ENCODE assay signal across 10 cellular contexts in genomic region chr12:57524814-57525614, GRCh38. TPM values are rescaled to one million over a fixed set of nuclear protein-coding genes. Genes with fewer than 3 reads are reported as not detected.
A peak's percentile ranks its signal among the peaks of the same experiment; 100 is the strongest.
DNase-seq lines count a peak whose midpoint lies in the region; ATAC-seq and TF ChIP-seq lines count a peak whose summit lies in the region.
"Had no signal": no experiment of that assay in that cellular context is flagged by ENCODE, and none has a peak within 500 bp of the region (broad histone marks: within the 10 kb centered on the region; RNA-seq: fewer than 3 reads in every experiment).

No MANE protein-coding gene starts in this region.

- H3K4me3 Mint-ChIP-seq in chondrocyte (ENCODE audit: unreplicated experiment), result peak overlapping the region; percentile 96

- peak overlapping the region; percentile 84 to 93 (median 89); a peak in 20 of 22 replicates for H3K9ac ChIP-seq in BLaER1 treated with 17β-estradiol and CSF1 and Interleukin-3, amounts not matched to agents 10 nM and 100 nM
- H3K9ac ChIP-seq in Karpas-422 (ENCODE audit: low read length), result peak overlapping the region; percentile 89; the same call in 1 of the 2 replicates

- peaks cover 46% of the 10 kb centered on the region for H3K4me1 Mint-ChIP-seq in chondrocyte (ENCODE audit: low read depth)

- peaks cover 20% of the 10 kb centered on the region for H3K36me3 Mint-ChIP-seq in chondrocyte (ENCODE audit: low read depth)

- DNase-seq in Karpas-422 (no peak), chondrocyte (ENCODE audit: low spot score) (no peak), epidermal melanocyte (ENCODE audit: insufficient read length, low spot score) (no peak), HEK293T (ENCODE audit: extremely low spot score) (no peak), NCI-H1105 treated with DMSO at 0.1 percent for 48 hours (lab: John Stamatoyannopoulos, UW) (no peak)
- DNase-seq: heart right ventricle, SIG-M5 had no signal

- peak overlapping the region; percentile 97 for H3K27ac Mint-ChIP-seq in chondrocyte (ENCODE audit: unreplicated experiment)

- peaks cover 32% of the 10 kb centered on the region for H3K79me2 ChIP-seq in Karpas-422 (ENCODE audit: low read length)

- H3K27me3 Mint-ChIP-seq in chondrocyte (ENCODE audit: low read depth), result no peaks in the 10 kb centered on the region

- no peak for TF ChIP-seq CTCF in chondrocyte (IDR thresholded peaks at IDR 0.05)
- TF ChIP-seq CTCF in neutrophil (IDR thresholded peaks at IDR 0.05), result no peak

- H3K9me2 ChIP-seq in Karpas-422 (replicated peaks; ENCODE audit: insufficient read depth, low read length), result no peaks in the 10 kb centered on the region

- H3K4me2 ChIP-seq in BLaER1 treated with 17β-estradiol and CSF1 and Interleukin-3, amounts not matched to agents 10 nM and 100 nM, result peak overlapping the region; percentile 85 to 100 (median 95)
- no peak overlapping the region for H3K4me2 ChIP-seq in Karpas-422 (ENCODE audit: low read depth, low read length, poor library complexity, severe bottlenecking)

- no peak for ATAC-seq in HG03354 (IDR thresholded peaks at IDR 0.05; ENCODE audit: poor library complexity, severe bottlenecking, unreplicated experiment)
- ATAC-seq: heart right ventricle had no signal

- POLR2A ChIA-PET in HEK293T (lab: Yijun Ruan, JAX), result interaction anchor here (0.6 to 1.9 kb wide), 6 partner anchors 9 to 70 kb away, joined by 3 to 12 read pairs (median 3); partner anchors contain the start of gene INHBE

- H3K4me1 ChIP-seq in BLaER1 treated with 17β-estradiol and CSF1 and Interleukin-3, amounts not matched to agents 10 nM and 100 nM, result peaks cover 43 to 53% (median 49%) of the 10 kb centered on the region in 10 experiments
- H3K4me1 ChIP-seq in Karpas-422 (ENCODE audit: low read length), result peaks cover 39% of the 10 kb centered on the region
- H3K4me1 ChIP-seq in neutrophil (ENCODE audit: control insufficient read depth in 1 of 2, insufficient read depth in 1 of 2, low read depth in 1 of 2, low read length in 1 of 2), result peaks cover 38 to 44% of the 10 kb centered on the region in 2 experiments

- CTCF ChIA-PET in HEK293T (lab: Yijun Ruan, JAX), result interaction anchor here (1.4 kb wide), 1 partner anchor 58 kb away, joined by 4 read pairs; no protein-coding TSS in a partner anchor

- no peak overlapping the region for H2AFZ ChIP-seq in Karpas-422 (ENCODE audit: low read length)

- H3K9me3 Mint-ChIP-seq in chondrocyte (ENCODE audit: low read depth), result no peaks in the 10 kb centered on the region

- peak overlapping the region in 7 of 10 experiments; percentile 70 to 86 (median 84); a peak in 12 of 20 replicates for H3K4me3 ChIP-seq in BLaER1 treated with 17β-estradiol and CSF1 and Interleukin-3, amounts not matched to agents 10 nM and 100 nM
- H3K4me3 ChIP-seq in Karpas-422 (ENCODE audit: low read length) (no peak overlapping the region), neutrophil (ENCODE audit: low read depth in 1 of 2, low read length in 1 of 2) (peak overlapping the region in 1 of 2 experiments; percentile 78)

- H3K27ac ChIP-seq in BLaER1 treated with 17β-estradiol and CSF1 and Interleukin-3, amounts not matched to agents 10 nM and 100 nM, result peak overlapping the region in 10 of 11 experiments; percentile 80 to 99 (median 97); a peak in 19 of 22 replicates
- H3K27ac ChIP-seq in Karpas-422 (ENCODE audit: low read length), result no peak overlapping the region
- H3K27ac ChIP-seq in neutrophil, result peak overlapping the region; percentile 100

- peaks cover 52 to 62% (median 59%) of the 10 kb centered on the region in 11 experiments for H3K36me3 ChIP-seq in BLaER1 treated with 17β-estradiol and CSF1 and Interleukin-3, amounts not matched to agents 10 nM and 100 nM
- H3K36me3 ChIP-seq in Karpas-422 (ENCODE audit: insufficient read depth, low read length) (peaks cover 14% of the 10 kb centered on the region), neutrophil (peaks cover 60% of the 10 kb centered on the region)

- no peaks in the 10 kb centered on the region for H3K9me3 ChIP-seq in BLaER1 treated with 17β-estradiol and CSF1 and Interleukin-3, amounts not matched to agents 10 nM and 100 nM (replicated peaks in 1 of 11)
- no peaks in the 10 kb centered on the region for H3K9me3 ChIP-seq in Karpas-422 (ENCODE audit: low read length)
- H3K9me3 ChIP-seq in neutrophil, result no peaks in the 10 kb centered on the region
- H3K9me3 ChIP-seq: heart right ventricle had no signal

- H4K20me1 ChIP-seq in BLaER1 treated with 17β-estradiol and CSF1 and Interleukin-3, amounts not matched to agents 10 nM and 100 nM, result peaks cover 26 to 66% (median 50%) of the 10 kb centered on the region in 11 experiments; a peak in 18 of 22 replicates
- H4K20me1 ChIP-seq in Karpas-422 (ENCODE audit: insufficient read depth, low read depth, low read length), result peaks cover 12% of the 10 kb centered on the region; the same call in 1 of the 2 replicates

- H3K27me3 ChIP-seq in BLaER1 treated with 17β-estradiol and CSF1 and Interleukin-3, amounts not matched to agents 10 nM and 100 nM, result no peaks in the 10 kb centered on the region
- H3K27me3 ChIP-seq in Karpas-422 (ENCODE audit: low read length) (no peaks in the 10 kb centered on the region), neutrophil (no peaks in the 10 kb centered on the region)
- H3K27me3 ChIP-seq: heart right ventricle had no signal

TF ChIP-seq in HEK293T, 16 proteins besides CTCF, POLR2A, EP300 and RAD21:
- TF ChIP-seq L3MBTL2 (conservative IDR thresholded peaks at IDR 0.05), result no peak
- TF ChIP-seq SP1 (IDR thresholded peaks at IDR 0.05), result no peak

RNA-seq across cellular contexts. Expression of gene MBD6, which starts 2.4 kb away (rescaled TPM):
- total RNA-seq in Karpas-422 (2014; rRNA removed; shearing (Covaris generic); ENCODE audit: low replicate concordance), result 23.5 and 32.4 TPM in 2 replicates
- total RNA-seq in chondrocyte, result 66.9 to 86.5 TPM (median 78.4 TPM) in 3 replicates

RNA-seq across cellular contexts. Expression of gene DDIT3, which starts 4.7 kb away (rescaled TPM):
- total RNA-seq in Karpas-422 (2014; rRNA removed; shearing (Covaris generic); ENCODE audit: low replicate concordance), result 54.3 and 73.3 TPM in 2 replicates
- total RNA-seq in chondrocyte, result 9.6 to 79.1 TPM (median 79.0 TPM) in 3 replicates

RNA-seq across cellular contexts. Expression of gene DCTN2, which starts 22.0 kb away (rescaled TPM):
- 77.9 and 123 TPM in 2 replicates for total RNA-seq in Karpas-422 (2014; rRNA removed; shearing (Covaris generic); ENCODE audit: low replicate concordance)
- total RNA-seq in chondrocyte, result 104 to 117 TPM (median 112 TPM) in 3 replicates

RNA-seq across cellular contexts. Expression of gene KIF5A, which starts 24.8 kb away (rescaled TPM):
- total RNA-seq in Karpas-422 (2014; rRNA removed; shearing (Covaris generic); ENCODE audit: low replicate concordance), result 21.5 and 24.0 TPM in 2 replicates
- total RNA-seq in chondrocyte, result 2.6 to 5.1 TPM (median 3.5 TPM) in 3 replicates

RNA-seq across cellular contexts. Expression of gene MARS1, which starts 37.1 kb away (rescaled TPM):
- 204 and 260 TPM in 2 replicates for total RNA-seq in Karpas-422 (2014; rRNA removed; shearing (Covaris generic); ENCODE audit: low replicate concordance)
- 176 to 350 TPM (median 331 TPM) in 3 replicates for total RNA-seq in chondrocyte
